ENCODE assay signal across 7 cellular contexts in genomic region chr1:143936461-143937115, GRCh38. TPM values are rescaled to one million over a fixed set of nuclear protein-coding genes. Genes with fewer than 3 reads are reported as not detected.
A peak's percentile ranks its signal among the peaks of the same experiment; 100 is the strongest.
DNase-seq lines count a peak whose midpoint lies in the region; ATAC-seq and TF ChIP-seq lines count a peak whose summit lies in the region.
"Not testable (repeated sequence)": the region's sequence is repeated elsewhere in the genome, so short reads cannot be mapped to it uniquely, and the experiment has no call there.

No MANE protein-coding gene starts in this region.

- TF ChIP-seq CTCF in GM12875 (IDR thresholded peaks at IDR 0.05; ENCODE audit: borderline replicate concordance, insufficient read depth, low read depth, low read length) (peak; percentile 6; the same call in 1 of the 2 replicates), left lung (IDR thresholded peaks at IDR 0.05) (peak; percentile 20 to 32), smooth muscle cell (IDR thresholded peaks at IDR 0.05; ENCODE audit: borderline replicate concordance, insufficient read depth, poor library complexity, severe bottlenecking) (peak; percentile 45)

- not testable (repeated sequence) for H2AFZ ChIP-seq in smooth muscle cell (ENCODE audit: low read depth)

- H3K27ac Mint-ChIP-seq in activated T-cell treated with anti-CD3 and anti-CD28 coated beads, Interleukin-2, amount 50 U/mL, for 24 hours, result not testable (repeated sequence)

- not testable (repeated sequence) for H3K79me2 ChIP-seq in smooth muscle cell (ENCODE audit: low read depth)

- not testable (repeated sequence) for H3K4me3 Mint-ChIP-seq in activated T-cell treated with anti-CD3 and anti-CD28 coated beads, Interleukin-2, amount 50 U/mL, for 24 hours

- H3K4me1 ChIP-seq in left lung; smooth muscle cell (ENCODE audit: low read depth): not testable (repeated sequence)

- H3K4me3 ChIP-seq in GM12875 (ENCODE audit: low read depth, low read length); left lung; smooth muscle cell: not testable (repeated sequence)

- H3K27me3 ChIP-seq in left lung; smooth muscle cell (ENCODE audit: low read depth): not testable (repeated sequence)

- not testable (repeated sequence) for H3K4me1 Mint-ChIP-seq in activated T-cell treated with anti-CD3 and anti-CD28 coated beads, Interleukin-2, amount 50 U/mL, for 24 hours (ENCODE audit: low read depth)

- H3F3A ChIP-seq in smooth muscle cell (ENCODE audit: low read depth), result not testable (repeated sequence)

- intact Hi-C loops in left lung (cut with DNase I), result not testable (repeated sequence)

- ATAC-seq in left lung, result peak; percentile 96

- not testable (repeated sequence) for H3K36me3 Mint-ChIP-seq in activated T-cell treated with anti-CD3 and anti-CD28 coated beads, Interleukin-2, amount 50 U/mL, for 24 hours (ENCODE audit: low read depth)

- not testable (repeated sequence) for H3K9ac ChIP-seq in smooth muscle cell (ENCODE audit: low read depth)

- DNase-seq in NCI-H1105 treated with DMSO at 0.1 percent for 48 hours (lab: John Stamatoyannopoulos, UW) (peak; percentile 16), T follicular helper cell (ENCODE audit: low read depth) (peak; percentile 1), left lung (peak in 1 of 2 donors; percentile 34)
- peak; percentile 31 for DNase-seq in activated T-cell treated with anti-CD3 and anti-CD28 coated beads, Interleukin-2, amount 50 U/mL, for 24 hours
- DNase-seq in effector CD8-positive, alpha-beta T cell (lab: John Stamatoyannopoulos, UW), result peak; percentile 1
- not testable (repeated sequence) for DNase-seq in smooth muscle cell (lab: John Stamatoyannopoulos, UW; ENCODE audit: unreplicated experiment)

- H3K9me3 Mint-ChIP-seq in activated T-cell treated with anti-CD3 and anti-CD28 coated beads, Interleukin-2, amount 50 U/mL, for 24 hours, result not testable (repeated sequence)

- not testable (repeated sequence) for H3K4me2 ChIP-seq in smooth muscle cell

- not testable (repeated sequence) for H4K20me1 ChIP-seq in smooth muscle cell (ENCODE audit: low read depth)

- H3K27ac ChIP-seq in left lung; smooth muscle cell (ENCODE audit: low read depth): not testable (repeated sequence)

- not testable (repeated sequence) for H3K9me3 ChIP-seq in left lung; smooth muscle cell (replicated peaks; ENCODE audit: low read depth)

- H3K36me3 ChIP-seq in left lung; smooth muscle cell (ENCODE audit: low read depth): not testable (repeated sequence)

- H3K27me3 Mint-ChIP-seq in activated T-cell treated with anti-CD3 and anti-CD28 coated beads, Interleukin-2, amount 50 U/mL, for 24 hours, result not testable (repeated sequence)

- 33% methylated on average over 6 of the region's 8 CpGs for WGBS in smooth muscle cell (ENCODE audit: low lambda C conversion rate)

RNA-seq across cellular contexts. Expression of gene FAM72C, which starts 35.2 kb away (rescaled TPM):
- under 1 TPM; 0.18 to 0.70 TPM for total RNA-seq in left lung
- 0.18 TPM in 1 of 2 replicates, not detected in the other for total RNA-seq in smooth muscle cell
- 0.30 and 0.51 TPM in 2 replicates for polyA plus RNA-seq in smooth muscle cell
